24 cellular contexts compared by ENCODE assay signal in the genomic region with DNA sequence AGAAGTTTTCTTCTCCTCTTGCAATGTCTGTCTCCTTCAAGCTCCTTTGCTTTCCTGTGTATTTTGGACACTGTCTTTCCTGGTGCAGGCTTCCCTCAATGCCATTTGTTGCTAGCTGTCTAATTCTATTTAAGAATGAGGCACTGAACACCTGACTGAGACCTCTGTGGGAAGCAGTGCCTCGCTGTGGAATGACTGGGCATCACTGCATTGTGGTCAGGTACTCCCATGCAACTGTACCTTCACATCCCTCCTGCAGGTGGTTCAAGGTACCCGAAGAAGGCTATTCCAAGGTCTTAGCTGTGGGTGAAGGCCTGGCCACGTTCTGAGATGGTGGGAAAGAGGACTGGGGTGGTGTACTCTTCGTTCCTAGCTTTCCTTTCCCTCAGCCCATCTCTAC.
"Had no signal": no experiment of that assay in that cellular context is flagged by ENCODE, and none has a peak within 500 bp of the region (broad histone marks: within the 10 kb centered on the region; RNA-seq: fewer than 3 reads in every experiment).

No MANE protein-coding gene starts in this region.

- ATAC-seq: activated CD4-positive, CD25-positive, alpha-beta regulatory T cell treated with anti-CD3 and anti-CD28 coated beads, Interleukin-2, amount 50 U/mL, for 24 hours; activated naive CD8-positive, alpha-beta T cell treated with anti-CD3 and anti-CD28 coated beads, Interleukin-2, amount 50 U/mL, for 24 hours; activated T-cell treated with anti-CD3 and anti-CD28 coated beads, Interleukin-2, amount 50 U/mL, for 4 hours; activated T-helper 17 cell treated with anti-CD3 and anti-CD28 coated beads, Interleukin-2, amount 50 U/mL, for 72 hours; left lung; lower lobe of right lung; natural killer cell; right cardiac atrium; upper lobe of right lung had no signal

- H3K27ac ChIP-seq: esophagus muscularis mucosa, left lung, lower lobe of right lung, suprapubic skin, tibial artery, upper lobe of right lung, VCaP had no signal

- H3K4me3 ChIP-seq: esophagus muscularis mucosa, left lung, lower lobe of right lung, suprapubic skin, tibial artery, upper lobe of right lung had no signal

- H3K36me3 ChIP-seq: esophagus muscularis mucosa, left lung, lower lobe of right lung, suprapubic skin, tibial artery, upper lobe of right lung had no signal

- H3K27me3 ChIP-seq: left lung, tibial artery, upper lobe of right lung had no signal

- H3K9me3 ChIP-seq: esophagus muscularis mucosa, left lung, lower lobe of right lung, suprapubic skin, tibial artery, upper lobe of right lung had no signal

- H3K4me1 ChIP-seq: esophagus muscularis mucosa, left lung, lower lobe of right lung, suprapubic skin, tibial artery, upper lobe of right lung had no signal

- DNase-seq: activated CD4-positive, alpha-beta memory T cell treated with anti-CD3 and anti-CD28 coated beads for 36 hours; activated CD4-positive, alpha-beta T cell treated with anti-CD3 and anti-CD28 coated beads, Interleukin-2, amount 10 ng/mL, durations not matched to agents 24 days and 14 days; activated CD8-positive, alpha-beta memory T cell treated with anti-CD3 and anti-CD28 coated beads, Interleukin-2, amount 50 U/mL, for 48 hours; activated gamma-delta T cell treated with Interleukin-2 at 50 U/mL for 16 hours; activated naive CD8-positive, alpha-beta T cell treated with anti-CD3 and anti-CD28 coated beads, Interleukin-2, amount 50 U/mL, for 24 hours; activated T-cell treated with anti-CD3 and anti-CD28 coated beads, Interleukin-2, amount 50 U/mL, for 4 hours; amygdala; foreskin melanocyte; left lung; lower lobe of right lung; mesendoderm; natural killer cell; right cardiac atrium; stimulated activated CD4-positive, alpha-beta T cell treated with anti-CD3 and anti-CD28 coated beads, Interleukin-15, amount 100 ng/mL, for 24 hours; stimulated activated CD4-positive, alpha-beta T cell treated with anti-CD3 and anti-CD28 coated beads, Interleukin-2, amount 100 ng/mL, for 24 hours; stimulated activated naive CD4-positive, alpha-beta T cell; T-helper 9 cell; tibial artery; upper lobe of right lung had no signal
